8 cellular contexts compared by ENCODE assay signal in the genomic region with DNA sequence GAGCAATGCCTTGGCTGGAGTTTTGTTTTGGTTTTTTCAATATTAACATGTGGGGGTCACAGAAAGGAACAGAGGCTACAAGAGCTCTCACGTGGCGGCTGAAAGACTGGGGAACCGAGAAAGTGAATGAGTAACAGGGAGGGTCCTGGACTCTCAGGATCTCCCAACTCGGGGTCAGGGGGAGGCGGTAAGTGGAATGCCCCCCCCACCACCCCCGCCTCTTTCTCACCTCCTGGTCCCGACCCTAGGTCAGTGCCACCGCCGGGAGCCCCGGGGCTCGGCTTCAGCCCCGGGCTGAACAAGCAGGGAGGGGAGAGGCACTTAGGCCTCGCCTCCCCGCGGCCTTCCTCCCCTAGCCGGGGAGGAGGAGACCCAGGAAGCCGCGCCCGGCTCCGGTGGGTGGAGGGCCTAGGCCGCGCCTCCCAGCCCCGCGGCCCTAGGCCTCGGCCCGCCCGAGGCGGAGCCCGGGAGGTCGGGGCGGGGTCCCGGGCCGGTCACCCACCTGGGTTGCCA. TPM values are rescaled to one million over a fixed set of nuclear protein-coding genes. Genes with fewer than 3 reads are reported as not detected.
DNase-seq lines count a peak whose midpoint lies in the region; ATAC-seq and TF ChIP-seq lines count a peak whose summit lies in the region.
"Not testable (repeated sequence)": the region's sequence is repeated elsewhere in the genome, so short reads cannot be mapped to it uniquely, and the experiment has no call there.

No MANE protein-coding gene starts in this region.

- intact Hi-C loops in left lung (cut with DNase I) = not testable (repeated sequence)

- H3K4me3 ChIP-seq in BE2C (ENCODE audit: low read depth, low read length) = peak overlapping the region; percentile 63
- peak overlapping the region; percentile 76 for H3K4me3 ChIP-seq in coronary artery
- H3K4me3 ChIP-seq in left lung = peak overlapping the region; percentile 62 to 63

- H3K36me3 ChIP-seq in BE2C, left lung: not testable (repeated sequence)

- TF ChIP-seq CTCF in BE2C (IDR thresholded peaks at IDR 0.05; ENCODE audit: low read depth, low read length); coronary artery (IDR thresholded peaks at IDR 0.05); left lung (IDR thresholded peaks at IDR 0.05): not testable (repeated sequence)

- H3K4me1 ChIP-seq in BE2C = not testable (repeated sequence)
- H3K4me1 ChIP-seq in left lung = peaks cover 0 to 20% of the 10 kb centered on the region in 2 donors

- H3K27me3 ChIP-seq in BE2C, left lung: not testable (repeated sequence)

- DNase-seq in BE2C = peak; percentile 90
- DNase-seq in NCI-H526 (lab: John Stamatoyannopoulos, UW) = peak; percentile 59 to 84
- peak; percentile 80 for DNase-seq in activated CD4-positive, alpha-beta T cell treated with anti-CD3 and anti-CD28 coated beads, Interleukin-2, amount 50 U/mL, for 1 hour
- peak; percentile 85 for DNase-seq in coronary artery (ENCODE audit: low spot score)
- peak; percentile 88 to 98 for DNase-seq in left lung
- peak; percentile 86 for DNase-seq in stimulated activated CD4-positive, alpha-beta T cell treated with anti-CD3 and anti-CD28 coated beads, Interleukin-1b, Interleukin-23, amount 100 ng/mL, for 48 hours

- not testable (repeated sequence) for H3K9me3 ChIP-seq in BE2C, left lung

- ATAC-seq in GM19351 (IDR thresholded peaks at IDR 0.05; ENCODE audit: unreplicated experiment) (peak; percentile 92), HG03342 (IDR thresholded peaks at IDR 0.05; ENCODE audit: unreplicated experiment) (peak; percentile 86), left lung (peak; percentile 98)

- H3K27ac ChIP-seq in coronary artery = peak overlapping the region; percentile 90 to 94
- peak overlapping the region; percentile 88 to 97 for H3K27ac ChIP-seq in left lung

RNA-seq across cellular contexts. Expression of a gene that starts 20.6 kb away (rescaled TPM):
- polyA plus RNA-seq in BE2C (2012; ENCODE audit: insufficient read depth, insufficient read length, low read depth) = 143 TPM
- total RNA-seq in left lung = 10 to 100 TPM; 53.2 to 57.6 TPM

RNA-seq across cellular contexts. Expression of a gene that starts 35.8 kb away (rescaled TPM):
- 96.8 TPM for polyA plus RNA-seq in BE2C (2012; ENCODE audit: insufficient read depth, insufficient read length, low read depth)
- 10 to 100 TPM; 32.7 to 43.7 TPM for total RNA-seq in left lung

RNA-seq across cellular contexts. Expression of a gene that starts 40.1 kb away (rescaled TPM):
- polyA plus RNA-seq in BE2C (2012; ENCODE audit: insufficient read depth, insufficient read length, low read depth) = 2.4 TPM
- 1 to 10 TPM in 1 of 2 donors, not detected in 1; 1.6 TPM for total RNA-seq in left lung

RNA-seq across cellular contexts. Expression of a gene that starts 47.8 kb away (rescaled TPM):
- 2.3 TPM for polyA plus RNA-seq in BE2C (2012; ENCODE audit: insufficient read depth, insufficient read length, low read depth)
- total RNA-seq in left lung = 1 to 10 TPM; 2.9 to 6.3 TPM

Comparison
In these comparisons a context has a peak if more than half of its experiments do, and no peak if none do; other contexts are left out.
1. Peak in every context shown above with its lines: DNase-seq, ATAC-seq, H3K4me3 ChIP-seq and H3K27ac ChIP-seq.